In the genomic region with DNA sequence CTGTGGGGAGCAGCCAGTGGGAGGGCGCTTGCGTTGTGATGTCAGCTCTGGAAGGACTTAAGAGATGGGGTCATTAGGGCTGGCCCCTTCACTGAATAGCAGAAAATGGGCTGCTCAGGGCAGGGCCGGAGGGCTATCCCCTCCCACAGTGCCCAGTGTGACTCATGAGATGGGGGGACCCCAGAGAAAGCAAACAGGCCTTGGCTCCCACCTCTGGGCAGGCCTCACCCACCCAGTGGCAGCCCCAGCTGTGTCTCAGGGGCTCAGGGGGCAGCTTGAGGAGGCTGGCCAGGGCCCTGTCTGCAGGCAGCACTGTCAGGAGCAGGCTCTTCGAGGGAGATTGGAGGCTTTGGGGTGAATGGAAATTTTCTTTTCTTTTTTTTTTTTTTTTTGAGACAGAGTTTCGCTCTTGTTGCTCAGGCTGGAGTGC, we compare ENCODE assay signal across 22 cellular contexts.
DNase-seq lines count a peak whose midpoint lies in the region; ATAC-seq, FAIRE-seq and TF ChIP-seq lines count a peak whose summit lies in the region.
"Had no signal": no experiment of that assay in that cellular context is flagged by ENCODE, and none has a peak within 500 bp of the region (broad histone marks: within the 10 kb centered on the region; RNA-seq: fewer than 3 reads in every experiment).

No MANE protein-coding gene starts in this region.

- POLR2A ChIA-PET in K562 (lab: Yijun Ruan, JAX): interaction anchor here (0.5 kb wide), 1 partner anchor 203 kb away, joined by 3 read pairs; no protein-coding TSS in a partner anchor
- POLR2A ChIA-PET in activated CD4-positive, alpha-beta T cell treated with anti-CD3 and anti-CD28 coated beads, Interleukin-2, amount 10 ng/mL, durations not matched to agents 7 days and 5 days (lab: Charles Lee): no interaction called here

- no peak for FAIRE-seq in K562 (lab: Jason Lieb, UNC)
- FAIRE-seq: bronchial epithelial cell had no signal

- H3K27me3 ChIP-seq in Loucy (ENCODE audit: insufficient read depth, low read length, poor library complexity, severe bottlenecking) (no peaks in the 10 kb centered on the region), K562 (ENCODE audit: control insufficient read depth in 2 of 2, insufficient read depth in 2 of 2, low read length in 2 of 2) (peaks cover 11 to 46% of the 10 kb centered on the region in 2 experiments), gastroesophageal sphincter (no peaks in the 10 kb centered on the region)
- H3K27me3 ChIP-seq: adrenal gland had no signal

- no peak for TF ChIP-seq RAD21 in K562 (CRISPR knock-in tag; conservative IDR thresholded peaks at IDR 0.05 in 1 of 2, IDR thresholded peaks at IDR 0.05 in 1 of 2)

- in situ Hi-C loops in K562 (cut with MboI): no loop called here

- TF ChIP-seq CTCF in Loucy (conservative IDR thresholded peaks at IDR 0.05; ENCODE audit: low read length) (no peak), K562 (IDR thresholded peaks at IDR 0.05 in 2 of 3, conservative IDR thresholded peaks at IDR 0.05 in 1 of 3; ENCODE audit: insufficient read depth in 2 of 3, low read depth in 1 of 3, low read length in 3 of 3) (no peak), gastroesophageal sphincter (IDR thresholded peaks at IDR 0.05) (no peak)

- H3K36me3 Mint-ChIP-seq in activated naive CD4-positive, alpha-beta T cell treated with anti-CD3 and anti-CD28 coated beads, Interleukin-2, amount 50 U/mL, for 72 hours: no peaks in the 10 kb centered on the region
- no peaks in the 10 kb centered on the region for H3K36me3 Mint-ChIP-seq in activated naive CD4-positive, alpha-beta T cell treated with anti-CD3 and anti-CD28 coated beads for 36 hours (ENCODE audit: low read depth)
- H3K36me3 Mint-ChIP-seq in activated CD4-positive, alpha-beta T cell treated with anti-CD3 and anti-CD28 coated beads, Interleukin-2, amount 10 ng/mL, durations not matched to agents 7 days and 5 days (ENCODE audit: low read depth): no peaks in the 10 kb centered on the region
- H3K36me3 Mint-ChIP-seq: CD8-positive, alpha-beta T cell; immature natural killer cell; T-cell had no signal

- no peak overlapping the region for H3K4me3 Mint-ChIP-seq in activated naive CD4-positive, alpha-beta T cell treated with anti-CD3 and anti-CD28 coated beads for 36 hours
- no peak overlapping the region for H3K4me3 Mint-ChIP-seq in activated CD4-positive, alpha-beta T cell treated with anti-CD3 and anti-CD28 coated beads, Interleukin-2, amount 10 ng/mL, durations not matched to agents 7 days and 5 days
- H3K4me3 Mint-ChIP-seq: activated T-cell treated with anti-CD3 and anti-CD28 coated beads, Interleukin-2, amount 50 U/mL, for 4 hours had no signal

- no peak for DNase-seq in activated naive CD4-positive, alpha-beta T cell treated with anti-CD3 and anti-CD28 coated beads, Interleukin-2, amount 50 U/mL, for 72 hours (ENCODE audit: low spot score in 2 of 2)
- DNase-seq in activated naive CD4-positive, alpha-beta T cell treated with anti-CD3 and anti-CD28 coated beads for 36 hours: no peak
- DNase-seq in K562 (ENCODE audit: extremely low read depth in 1 of 4, low spot score in 3 of 4): no peak
- DNase-seq in activated CD4-positive, alpha-beta T cell treated with anti-CD3 and anti-CD28 coated beads, Interleukin-2, amount 10 ng/mL, durations not matched to agents 7 days and 5 days: no peak
- DNase-seq: activated CD4-positive, alpha-beta T cell treated with anti-CD3 and anti-CD28 coated beads, Interleukin-2, amount 50 U/mL, for 4 hours; activated T-cell treated with anti-CD3 and anti-CD28 coated beads, Interleukin-2, amount 50 U/mL, for 4 hours; adrenal gland; CD8-positive, alpha-beta T cell; GM23248; NCI-H187; NCI-H774; SHP77 treated with DMSO at 0.1 percent for 48 hours; T-cell had no signal

- intact Hi-C loops in activated naive CD4-positive, alpha-beta T cell treated with anti-CD3 and anti-CD28 coated beads for 36 hours (cut with micrococcal nuclease): no loop called here
- intact Hi-C loops in K562 (cut with micrococcal nuclease): no loop called here

- H4K20me1 ChIP-seq in Loucy (ENCODE audit: insufficient read depth, low read length, poor library complexity, severe bottlenecking): no peaks in the 10 kb centered on the region
- no peaks in the 10 kb centered on the region for H4K20me1 ChIP-seq in K562 (replicated peaks; ENCODE audit: control insufficient read depth, insufficient read depth, low read length)

- 0% methylated on average over 1 of the region's 5 CpGs for WGBS in K562 (ENCODE audit: insufficient coverage, low coverage, missing lambda C conversion rate)
- WGBS in gastroesophageal sphincter (ENCODE audit: low coverage in 1 of 2), 2 donors: 90% methylated on average over 3 of the region's 5 CpGs; no CpG with 5 or more reads in 1 of the 2 donors

- H3K9me2 ChIP-seq in Loucy (replicated peaks; ENCODE audit: low read depth, low read length): no peaks in the 10 kb centered on the region

- H3K9ac ChIP-seq in Loucy (ENCODE audit: low read depth, low read length, poor library complexity, severe bottlenecking): peak overlapping the region; percentile 44
- H3K9ac ChIP-seq in K562 (ENCODE audit: insufficient read depth in 1 of 2, low read depth in 2 of 2, low read length in 2 of 2): no peak overlapping the region
- H3K9ac ChIP-seq: GM23248, KMS-11 had no signal

- H2AFZ ChIP-seq in Loucy (ENCODE audit: low read length) (no peak overlapping the region), K562 (ENCODE audit: low read depth, low read length) (no peak overlapping the region)
- H2AFZ ChIP-seq: GM23248 had no signal

- H3K4me1 Mint-ChIP-seq in activated naive CD4-positive, alpha-beta T cell treated with anti-CD3 and anti-CD28 coated beads for 36 hours (ENCODE audit: low read depth): peaks cover 8% of the 10 kb centered on the region
- H3K4me1 Mint-ChIP-seq in activated CD4-positive, alpha-beta T cell treated with anti-CD3 and anti-CD28 coated beads, Interleukin-2, amount 10 ng/mL, durations not matched to agents 7 days and 5 days: peaks cover 21% of the 10 kb centered on the region

- peak overlapping the region; percentile 71 for H3K4me2 ChIP-seq in Loucy (ENCODE audit: low read depth, low read length, poor library complexity, severe bottlenecking)
- no peak overlapping the region for H3K4me2 ChIP-seq in K562 (ENCODE audit: insufficient read depth, low read length)

- TF ChIP-seq POLR2A in K562 (conservative IDR thresholded peaks at IDR 0.05) (no peak), gastroesophageal sphincter (IDR thresholded peaks at IDR 0.05) (no peak)

- ATAC-seq in activated naive CD4-positive, alpha-beta T cell treated with anti-CD3 and anti-CD28 coated beads, Interleukin-2, amount 50 U/mL, for 72 hours: peak; percentile 7 to 8
- peak; percentile 57; the same call in 2 of the 3 replicates for ATAC-seq in K562
- ATAC-seq in HG03354 (IDR thresholded peaks at IDR 0.05; ENCODE audit: poor library complexity, severe bottlenecking, unreplicated experiment): no peak
- ATAC-seq in gastroesophageal sphincter: no peak

- no peaks in the 10 kb centered on the region for H3K9me3 ChIP-seq in Loucy (ENCODE audit: insufficient read depth, low read depth, low read length)
- H3K9me3 ChIP-seq in K562 (replicated peaks; ENCODE audit: control insufficient read depth, insufficient read depth, low read depth, low read length): no peaks in the 10 kb centered on the region
- H3K9me3 ChIP-seq in gastroesophageal sphincter: no peaks in the 10 kb centered on the region
- H3K9me3 ChIP-seq: adrenal gland, thoracic aorta had no signal

- no peaks in the 10 kb centered on the region for H3F3A ChIP-seq in Loucy (ENCODE audit: low read depth)

- H3K9me1 ChIP-seq in K562 (ENCODE audit: control insufficient read depth, insufficient read depth, low read length): no peaks in the 10 kb centered on the region

- H3K27me3 Mint-ChIP-seq in activated naive CD4-positive, alpha-beta T cell treated with anti-CD3 and anti-CD28 coated beads for 36 hours (ENCODE audit: low read depth): no peaks in the 10 kb centered on the region
- H3K27me3 Mint-ChIP-seq in activated CD4-positive, alpha-beta T cell treated with anti-CD3 and anti-CD28 coated beads, Interleukin-2, amount 10 ng/mL, durations not matched to agents 7 days and 5 days: no peaks in the 10 kb centered on the region
- H3K27me3 Mint-ChIP-seq: T-cell had no signal

- TF ChIP-seq EP300 in K562 (IDR thresholded peaks at IDR 0.05; ENCODE audit: low read length): no peak
- TF ChIP-seq EP300 in gastroesophageal sphincter (IDR thresholded peaks at IDR 0.05): no peak

- H3K79me2 ChIP-seq in Loucy (ENCODE audit: insufficient read depth, low read length) (no peaks in the 10 kb centered on the region), K562 (ENCODE audit: control insufficient read depth, insufficient read depth, low read length) (no peaks in the 10 kb centered on the region)

- peaks cover 12% of the 10 kb centered on the region for H3K4me1 ChIP-seq in Loucy (ENCODE audit: insufficient read depth, low read length, poor library complexity, severe bottlenecking)
- H3K4me1 ChIP-seq in K562 (replicated peaks in 1 of 2; ENCODE audit: control insufficient read depth in 2 of 2, insufficient read depth in 2 of 2, low read length in 2 of 2): peaks cover 0 to 4% of the 10 kb centered on the region in 2 experiments; a peak in 1 of 5 replicates
- H3K4me1 ChIP-seq in gastroesophageal sphincter: peaks cover 0 to 29% (median 11%) of the 10 kb centered on the region in 3 donors

- CTCF ChIA-PET in activated naive CD4-positive, alpha-beta T cell treated with anti-CD3 and anti-CD28 coated beads for 36 hours (lab: Charles Lee): interaction anchor here (0.8 kb wide), 1 partner anchor 8 kb away, joined by 4 read pairs; no protein-coding TSS in a partner anchor
- CTCF ChIA-PET in K562 (lab: Yijun Ruan, JAX; ENCODE audit: low intra/inter-chr PET ratio): no interaction called here
- CTCF ChIA-PET in activated CD4-positive, alpha-beta T cell treated with anti-CD3 and anti-CD28 coated beads, Interleukin-2, amount 10 ng/mL, durations not matched to agents 7 days and 5 days (lab: Charles Lee): no interaction called here

- no peaks in the 10 kb centered on the region for H3K9me3 Mint-ChIP-seq in activated naive CD4-positive, alpha-beta T cell treated with anti-CD3 and anti-CD28 coated beads, Interleukin-2, amount 50 U/mL, for 72 hours
- no peaks in the 10 kb centered on the region for H3K9me3 Mint-ChIP-seq in activated naive CD4-positive, alpha-beta T cell treated with anti-CD3 and anti-CD28 coated beads for 36 hours
- H3K9me3 Mint-ChIP-seq in activated CD4-positive, alpha-beta T cell treated with anti-CD3 and anti-CD28 coated beads, Interleukin-2, amount 10 ng/mL, durations not matched to agents 7 days and 5 days: no peaks in the 10 kb centered on the region
- H3K9me3 Mint-ChIP-seq: activated T-cell treated with anti-CD3 and anti-CD28 coated beads, Interleukin-2, amount 50 U/mL, for 4 hours; CD8-positive, alpha-beta T cell; T-cell had no signal

- no peak overlapping the region for H3K27ac ChIP-seq in K562 (ENCODE audit: extremely low read depth, low read depth, low read length)
- peak overlapping the region; percentile 62 for H3K27ac ChIP-seq in temporal lobe (ENCODE audit: low read depth, low read length)
- H3K27ac ChIP-seq in gastroesophageal sphincter: no peak overlapping the region
- H3K27ac ChIP-seq: adrenal gland, coronary artery, GM23248, KMS-11, thoracic aorta had no signal

- peak overlapping the region; percentile 12 to 84 for H3K27ac Mint-ChIP-seq in activated naive CD4-positive, alpha-beta T cell treated with anti-CD3 and anti-CD28 coated beads, Interleukin-2, amount 50 U/mL, for 72 hours
- H3K27ac Mint-ChIP-seq in activated naive CD4-positive, alpha-beta T cell treated with anti-CD3 and anti-CD28 coated beads for 36 hours: no peak overlapping the region
- no peak overlapping the region for H3K27ac Mint-ChIP-seq in activated CD4-positive, alpha-beta T cell treated with anti-CD3 and anti-CD28 coated beads, Interleukin-2, amount 10 ng/mL, durations not matched to agents 7 days and 5 days

- H3K4me3 ChIP-seq in Loucy (ENCODE audit: low read length, poor library complexity, severe bottlenecking): no peak overlapping the region
- H3K4me3 ChIP-seq in K562: no peak overlapping the region
- no peak overlapping the region for H3K4me3 ChIP-seq in gastroesophageal sphincter
- H3K4me3 ChIP-seq: adrenal gland, coronary artery, GM23248, thoracic aorta had no signal

- BruUV-seq in K562 (replicated peaks; lab: Mats Ljungman, UMichigan): no TSS peak

- H3K36me3 ChIP-seq in Loucy (ENCODE audit: insufficient read depth, low read length): no peaks in the 10 kb centered on the region
- H3K36me3 ChIP-seq in K562 (ENCODE audit: control insufficient read depth, insufficient read depth, low read length): no peaks in the 10 kb centered on the region
- H3K36me3 ChIP-seq in gastroesophageal sphincter: no peaks in the 10 kb centered on the region
- H3K36me3 ChIP-seq: adrenal gland, thoracic aorta had no signal

Comparison
In these comparisons a context has a peak if more than half of its experiments do, and no peak if none do; other contexts are left out.
1. H3K27ac Mint-ChIP-seq: peak in activated naive CD4-positive, alpha-beta T cell treated with anti-CD3 and anti-CD28 coated beads, Interleukin-2, amount 50 U/mL, for 72 hours (2 of 2); none in activated naive CD4-positive, alpha-beta T cell treated with anti-CD3 and anti-CD28 coated beads for 36 hours (single experiment) and activated CD4-positive, alpha-beta T cell treated with anti-CD3 and anti-CD28 coated beads, Interleukin-2, amount 10 ng/mL, durations not matched to agents 7 days and 5 days (single experiment).
2. ATAC-seq: peak in activated naive CD4-positive, alpha-beta T cell treated with anti-CD3 and anti-CD28 coated beads, Interleukin-2, amount 50 U/mL, for 72 hours (2 of 2) and K562 (single experiment); none in HG03354 (single experiment) and gastroesophageal sphincter (single experiment).